In genomic region chr14:68172664-68173063, GRCh38 we compare ENCODE assay signal across 10 cellular contexts.
DNase-seq lines count a peak whose midpoint lies in the region; ATAC-seq, FAIRE-seq and TF ChIP-seq lines count a peak whose summit lies in the region.
"Had no signal": no experiment of that assay in that cellular context is flagged by ENCODE, and none has a peak within 500 bp of the region (broad histone marks: within the 10 kb centered on the region; RNA-seq: fewer than 3 reads in every experiment).

No MANE protein-coding gene starts in this region.

- H3K27ac ChIP-seq in endodermal cell (ENCODE audit: low read depth, low read length), result no peak overlapping the region
- H3K27ac ChIP-seq in GM23248, result no peak overlapping the region

- no peak overlapping the region for H3K27ac Mint-ChIP-seq in endodermal cell
- H3K27ac Mint-ChIP-seq in activated naive CD4-positive, alpha-beta T cell treated with anti-CD3 and anti-CD28 coated beads, Interleukin-2, amount 50 U/mL, for 72 hours, result no peak overlapping the region
- H3K27ac Mint-ChIP-seq: WTC11 had no signal

- in situ Hi-C loops in GM23248 (cut with MboI), result no loop called here

- DNase-seq in GM18507 (ENCODE audit: extremely low spot score, insufficient read length, low read depth) (no peak), HT-29 (ENCODE audit: low spot score) (peak; percentile 81), endodermal cell (no peak), mucosa of gallbladder (ENCODE audit: low spot score) (peak; percentile 16), GM23248 (no peak), NCI-H1048 (lab: John Stamatoyannopoulos, UW) (no peak)
- DNase-seq in activated naive CD4-positive, alpha-beta T cell treated with anti-CD3 and anti-CD28 coated beads, Interleukin-2, amount 50 U/mL, for 72 hours (ENCODE audit: low spot score in 2 of 2), result no peak
- DNase-seq: activated effector memory CD4-positive, alpha-beta T cell treated with anti-CD3 and anti-CD28 coated beads, Interleukin-2, amount 50 U/mL, for 16 hours had no signal

- TF ChIP-seq CTCF in endodermal cell (conservative IDR thresholded peaks at IDR 0.05), result no peak

- no peaks in the 10 kb centered on the region for H3K36me3 Mint-ChIP-seq in endodermal cell (ENCODE audit: low read depth)
- peaks cover 0 to 6% of the 10 kb centered on the region in 2 donors for H3K36me3 Mint-ChIP-seq in activated naive CD4-positive, alpha-beta T cell treated with anti-CD3 and anti-CD28 coated beads, Interleukin-2, amount 50 U/mL, for 72 hours
- H3K36me3 Mint-ChIP-seq: WTC11 had no signal

- ATAC-seq in activated naive CD4-positive, alpha-beta T cell treated with anti-CD3 and anti-CD28 coated beads, Interleukin-2, amount 50 U/mL, for 72 hours, result no peak
- ATAC-seq in HG03571 (IDR thresholded peaks at IDR 0.05; ENCODE audit: unreplicated experiment), result no peak
- ATAC-seq: WTC11 had no signal

- H3K9me2 ChIP-seq in GM23248 (ENCODE audit: insufficient read depth), result no peaks in the 10 kb centered on the region

- H3K9ac ChIP-seq in endodermal cell (ENCODE audit: extremely low read depth, low read length, poor library complexity, severe bottlenecking) (no peak overlapping the region), GM23248 (no peak overlapping the region)

- H3K27me3 ChIP-seq in endodermal cell (ENCODE audit: control insufficient read depth, insufficient read depth, low read length, poor library complexity, severe bottlenecking), result no peaks in the 10 kb centered on the region
- H3K27me3 ChIP-seq in GM23248 (replicated peaks; ENCODE audit: insufficient read depth), result no peaks in the 10 kb centered on the region

- peaks cover 2% of the 10 kb centered on the region for H3K9me3 Mint-ChIP-seq in endodermal cell
- no peaks in the 10 kb centered on the region for H3K9me3 Mint-ChIP-seq in activated naive CD4-positive, alpha-beta T cell treated with anti-CD3 and anti-CD28 coated beads, Interleukin-2, amount 50 U/mL, for 72 hours
- H3K9me3 Mint-ChIP-seq: WTC11 had no signal

- no peaks in the 10 kb centered on the region for H4K20me1 ChIP-seq in GM23248 (ENCODE audit: insufficient read depth)

- H3K27me3 Mint-ChIP-seq in endodermal cell (ENCODE audit: insufficient read depth), result no peaks in the 10 kb centered on the region

- WGBS in endodermal cell (ENCODE audit: insufficient coverage in 1 of 2, insufficient read length in 1 of 2), 2 experiments, result 100% methylated on average over 1 of the region's 1 CpG; no CpG with 5 or more reads in 1 of the 2 experiments
- 94 to 96% methylated on average over 1 of the region's 1 CpG for WGBS in GM23248 (ENCODE audit: low coverage in 1 of 2, low lambda C conversion rate in 2 of 2, missing lambda C conversion rate in 2 of 2), 2 experiments

- peaks cover 13% of the 10 kb centered on the region for H3K4me1 Mint-ChIP-seq in endodermal cell
- H3K4me1 Mint-ChIP-seq: WTC11 had no signal

- H2AFZ ChIP-seq in GM23248, result no peak overlapping the region

- H3K9me3 ChIP-seq in endodermal cell (ENCODE audit: control insufficient read depth, low read length) (no peaks in the 10 kb centered on the region), GM23248 (ENCODE audit: low read depth) (no peaks in the 10 kb centered on the region)

- H3K4me3 ChIP-seq in endodermal cell (ENCODE audit: low read length), result peak overlapping the region; percentile 25
- H3K4me3 ChIP-seq in GM23248, result no peak overlapping the region

- H3K4me1 ChIP-seq in endodermal cell (ENCODE audit: control insufficient read depth, insufficient read depth, low read length), result peaks cover 11% of the 10 kb centered on the region
- H3K4me1 ChIP-seq in GM23248 (ENCODE audit: insufficient read depth), result peaks cover 16% of the 10 kb centered on the region

- no peak overlapping the region for H3K4me3 Mint-ChIP-seq in endodermal cell
- H3K4me3 Mint-ChIP-seq: WTC11 had no signal

- no peaks in the 10 kb centered on the region for H3K79me2 ChIP-seq in GM23248 (ENCODE audit: insufficient read depth)

- FAIRE-seq in GM18507 (lab: Jason Lieb, UNC), result peak; percentile 77

- H3K36me3 ChIP-seq in endodermal cell (ENCODE audit: control insufficient read depth, insufficient read depth, low read length) (no peaks in the 10 kb centered on the region), GM23248 (ENCODE audit: low read depth) (no peaks in the 10 kb centered on the region)

- peaks cover 15% of the 10 kb centered on the region for H3F3A ChIP-seq in GM23248 (ENCODE audit: insufficient read depth)

- no peak overlapping the region for H3K4me2 ChIP-seq in GM23248 (ENCODE audit: unreplicated experiment)

Comparison
In these comparisons a context has a peak if more than half of its experiments do, and no peak if none do; other contexts are left out.
1. DNase-seq: peak in HT-29 (single experiment) and mucosa of gallbladder (single experiment); none in GM18507 (single experiment), endodermal cell (single experiment), GM23248 (single experiment), NCI-H1048 (single experiment) and activated naive CD4-positive, alpha-beta T cell treated with anti-CD3 and anti-CD28 coated beads, Interleukin-2, amount 50 U/mL, for 72 hours (0 of 2).